9 cellular contexts compared by ENCODE assay signal in genomic region chr14:104135121-104135903, GRCh38. TPM values are rescaled to one million over a fixed set of nuclear protein-coding genes. Genes with fewer than 3 reads are reported as not detected.
DNase-seq lines count a peak whose midpoint lies in the region; ATAC-seq, FAIRE-seq and TF ChIP-seq lines count a peak whose summit lies in the region.
"Had no signal": no experiment of that assay in that cellular context is flagged by ENCODE, and none has a peak within 500 bp of the region (broad histone marks: within the 10 kb centered on the region; RNA-seq: fewer than 3 reads in every experiment).

No MANE protein-coding gene starts in this region.

- 4 to 6% (median 5%) methylated on average over 47 of the region's 47 CpGs for WGBS in small intestine, 3 donors

- H3K4me3 Mint-ChIP-seq in activated naive CD8-positive, alpha-beta T cell = peak overlapping the region; percentile 42

- DNase-seq in AG04449 (ENCODE audit: low read depth, low spot score) (no peak), HFF-Myc (ENCODE audit: extremely low read depth, low read depth) (no peak), left kidney (ENCODE audit: low read depth, low spot score) (peak; percentile 78), MV-4-11 (lab: John Stamatoyannopoulos, UW) (no peak), small intestine (no peak)
- DNase-seq: NCI-H1105 had no signal

- no peak overlapping the region for H3K27ac ChIP-seq in small intestine (ENCODE audit: low read depth in 1 of 2, low read length in 1 of 2)

- FAIRE-seq in small intestine (lab: Jason Lieb, UNC) = no peak

- H3K4me1 ChIP-seq in small intestine (ENCODE audit: control insufficient read depth in 2 of 2, insufficient read depth in 1 of 2, low read depth in 1 of 2, low read length in 1 of 2) = peaks cover 0 to 3% of the 10 kb centered on the region in 2 donors

- no peaks in the 10 kb centered on the region for H3K9me3 Mint-ChIP-seq in activated naive CD8-positive, alpha-beta T cell (ENCODE audit: low read depth)

- H3K27ac Mint-ChIP-seq in activated naive CD8-positive, alpha-beta T cell = no peak overlapping the region

- ATAC-seq in HG03460 (IDR thresholded peaks at IDR 0.05; ENCODE audit: unreplicated experiment) (no peak), GM18519 (IDR thresholded peaks at IDR 0.05; ENCODE audit: low FRiP score, unreplicated experiment) (no peak)

- H3K27me3 Mint-ChIP-seq in activated naive CD8-positive, alpha-beta T cell = peaks cover 20% of the 10 kb centered on the region

- H3K9me3 ChIP-seq in small intestine (ENCODE audit: control insufficient read depth, low read depth) = no peaks in the 10 kb centered on the region

- no peaks in the 10 kb centered on the region for H3K36me3 Mint-ChIP-seq in activated naive CD8-positive, alpha-beta T cell

- POLR2A ChIA-PET in AG04449 (lab: Yijun Ruan, JAX) = no interaction called here

- CTCF ChIA-PET in AG04449 (lab: Yijun Ruan, JAX) = no interaction called here

- H3K4me1 Mint-ChIP-seq in activated naive CD8-positive, alpha-beta T cell (ENCODE audit: low read depth) = peaks cover 6% of the 10 kb centered on the region

- peaks cover 30 to 44% of the 10 kb centered on the region in 2 donors for H3K27me3 ChIP-seq in small intestine (ENCODE audit: control insufficient read depth in 2 of 2, insufficient read depth in 2 of 2, low read length in 2 of 2)

- peak; percentile 9 for TF ChIP-seq CTCF in AG04449 (IDR thresholded peaks at IDR 0.05; ENCODE audit: insufficient read depth, low read length, missing control alignments)
- TF ChIP-seq CTCF in HFF-Myc (IDR thresholded peaks at IDR 0.05; ENCODE audit: low read depth, low read length, missing control alignments) = peak; percentile 44

- no peak overlapping the region for H3K4me3 ChIP-seq in AG04449 (ENCODE audit: low read depth, low read length)
- 0 out of 2 replicates have a peak overlapping the region, but pooled peaks have one; percentile 9 for H3K4me3 ChIP-seq in HFF-Myc (replicated peaks; ENCODE audit: low read depth, low read length)
- no peak overlapping the region for H3K4me3 ChIP-seq in small intestine (ENCODE audit: low read depth in 1 of 2, low read length in 2 of 2)

- no peaks in the 10 kb centered on the region for H3K36me3 ChIP-seq in small intestine (ENCODE audit: control insufficient read depth in 2 of 2, insufficient read depth in 2 of 2, low read length in 2 of 2)

RNA-seq across cellular contexts. Expression of gene KIF26A, which starts 3.1 kb away (rescaled TPM):
- 1 to 10 TPM in 1 of 3 donors, under 1 TPM in 1, not detected in 1; 0.27 to 4.8 TPM for polyA plus RNA-seq in small intestine

RNA-seq across cellular contexts. Expression of gene ASPG, which starts 49.8 kb away (rescaled TPM):
- 1 to 10 TPM in 2 of 3 donors, under 1 TPM in 1; 0.43 to 2.7 (median 1.9) TPM for polyA plus RNA-seq in small intestine
